In genomic region chr17:68020791-68021190, GRCh38 we compare ENCODE assay signal across 8 cellular contexts. TPM values are rescaled to one million over a fixed set of nuclear protein-coding genes. Genes with fewer than 3 reads are reported as not detected.
DNase-seq lines count a peak whose midpoint lies in the region; ATAC-seq and TF ChIP-seq lines count a peak whose summit lies in the region.
"Not testable (repeated sequence)": the region's sequence is repeated elsewhere in the genome, so short reads cannot be mapped to it uniquely, and the experiment has no call there.

No MANE protein-coding gene starts in this region.

- H3K4me3 Mint-ChIP-seq in activated T-helper 17 cell treated with anti-CD3 and anti-CD28 coated beads, Interleukin-2, amount 50 U/mL, for 72 hours = peak overlapping the region; percentile 85
- H3K4me3 Mint-ChIP-seq in naive B cell = peak overlapping the region; percentile 78 to 95 (median 91)

- not testable (repeated sequence) for H3K4me1 ChIP-seq in ACC112 (ENCODE audit: control insufficient read depth, insufficient read depth, low read length, unreplicated experiment); hepatocyte (ENCODE audit: insufficient read depth)
- peaks cover 18 to 32% of the 10 kb centered on the region in 2 experiments for H3K4me1 ChIP-seq in HCT116 (ENCODE audit: control insufficient read depth in 1 of 2, insufficient read depth in 2 of 2, low read length in 2 of 2)

- H3K4me3 ChIP-seq in ACC112 (ENCODE audit: low read depth, low read length) (peak overlapping the region; percentile 80), HCT116 (replicated peaks in 1 of 2; ENCODE audit: low read depth in 1 of 2, low read length in 2 of 2) (peak overlapping the region; percentile 50 to 56), hepatocyte (peak overlapping the region; percentile 23), skin epidermis (peak overlapping the region in 6 of 7 experiments; percentile 45 to 70 (median 62))

- not testable (repeated sequence) for H4K20me1 ChIP-seq in HCT116 (ENCODE audit: insufficient read depth); hepatocyte (ENCODE audit: insufficient read depth, poor library complexity, severe bottlenecking)

- not testable (repeated sequence) for H3K27me3 ChIP-seq in ACC112 (ENCODE audit: insufficient read depth, low read length); HCT116 (ENCODE audit: insufficient read depth, low read length); hepatocyte

- H3K9me2 ChIP-seq in HCT116 (ENCODE audit: insufficient read depth); hepatocyte (replicated peaks; ENCODE audit: insufficient read depth): not testable (repeated sequence)

- RAD21 ChIA-PET in HCT116 (lab: Charles Lee; ENCODE audit: low non-redundant PET in 1 of 2, low total read pairs in 2 of 2, uncharacterized antibody in 2 of 2, unreplicated experiment in 2 of 2) = not testable (repeated sequence)

- not testable (repeated sequence) for TF ChIP-seq RAD21 in HCT116 (IDR thresholded peaks at IDR 0.05; ENCODE audit: low read depth)

- CTCF ChIA-PET in HCT116 (lab: Charles Lee) = interaction anchor here (1.1 to 1.6 kb wide), 2 partner anchors 13 to 184 kb away, joined by 3 to 6 read pairs; no protein-coding TSS in a partner anchor
- CTCF ChIA-PET in RWPE1 (lab: Yijun Ruan, JAX) = interaction anchor here (1.1 kb wide), 1 partner anchor 26 kb away, joined by 4 read pairs; no protein-coding TSS in a partner anchor

- not testable (repeated sequence) for ATAC-seq in HCT116; activated T-helper 17 cell treated with anti-CD3 and anti-CD28 coated beads, Interleukin-2, amount 50 U/mL, for 72 hours (replicated peaks); naive B cell (ENCODE audit: low read depth in 2 of 2)

- H3K79me2 ChIP-seq in ACC112 (ENCODE audit: control insufficient read depth, insufficient read depth, low read length, unreplicated experiment); HCT116 (ENCODE audit: insufficient read depth, low read length); hepatocyte: not testable (repeated sequence)

- TF ChIP-seq POLR2A in HCT116 (IDR thresholded peaks at IDR 0.05; ENCODE audit: borderline replicate concordance, extremely low read depth, insufficient read depth, insufficient read length) = not testable (repeated sequence)

- POLR2A ChIA-PET in HCT116 (lab: Charles Lee) = interaction anchor here (1.2 to 1.3 kb wide), 2 partner anchors 13 to 17 kb away, joined by 4 read pairs; no protein-coding TSS in a partner anchor
- POLR2A ChIA-PET in RWPE1 (lab: Yijun Ruan, JAX; ENCODE audit: low non-redundant PET) = not testable (repeated sequence)

- H3K27ac ChIP-seq in ACC112 (ENCODE audit: low read depth, low read length) (peak overlapping the region; percentile 38; the same call in 1 of the 2 replicates), HCT116 (ENCODE audit: low read depth, low read length) (peak overlapping the region; percentile 65; the same call in 1 of the 2 replicates), RWPE1 (peak overlapping the region; percentile 87), cingulate gyrus (ENCODE audit: low read depth, low read length) (peak overlapping the region; percentile 78), hepatocyte (peak overlapping the region; percentile 70), skin epidermis (peak overlapping the region in 8 of 21 experiments; percentile 76 to 91 (median 83))

- TF ChIP-seq CTCF in HCT116 (IDR thresholded peaks at IDR 0.05 in 2 of 3, conservative IDR thresholded peaks at IDR 0.05 in 1 of 3; ENCODE audit: borderline replicate concordance in 1 of 3, insufficient read depth in 1 of 3, low read depth in 2 of 3, low read length in 2 of 3); RWPE1 (conservative IDR thresholded peaks at IDR 0.05; ENCODE audit: low read depth); hepatocyte (IDR thresholded peaks at IDR 0.05; ENCODE audit: poor library complexity): not testable (repeated sequence)

- H3K36me3 ChIP-seq in ACC112 (ENCODE audit: insufficient read depth, low read length); HCT116 (ENCODE audit: control insufficient read depth in 1 of 2, insufficient read depth in 2 of 2, low read length in 2 of 2); hepatocyte (replicated peaks; ENCODE audit: insufficient read depth, low read depth): not testable (repeated sequence)

- peak overlapping the region; percentile 78 for H3K4me2 ChIP-seq in HCT116 (ENCODE audit: low read length)
- peak overlapping the region; percentile 79 for H3K4me2 ChIP-seq in hepatocyte

- not testable (repeated sequence) for H3K27me3 Mint-ChIP-seq in activated T-helper 17 cell treated with anti-CD3 and anti-CD28 coated beads, Interleukin-2, amount 50 U/mL, for 72 hours; naive B cell

- intact Hi-C loops in HCT116 (cut with micrococcal nuclease) = not testable (repeated sequence)

- H3K9me3 Mint-ChIP-seq in activated T-helper 17 cell treated with anti-CD3 and anti-CD28 coated beads, Interleukin-2, amount 50 U/mL, for 72 hours; naive B cell: not testable (repeated sequence)

- BruUV-seq in HCT116 (replicated peaks; lab: Mats Ljungman, UMichigan) = not testable (repeated sequence)

- H3K9me3 ChIP-seq in HCT116 (ENCODE audit: control insufficient read depth in 1 of 2, insufficient read depth in 1 of 2, low read depth in 1 of 2, low read length in 2 of 2); hepatocyte (ENCODE audit: low read depth): not testable (repeated sequence)

- WGBS in hepatocyte (ENCODE audit: low lambda C conversion rate, missing lambda C conversion rate) = 76% methylated on average over 13 of the region's 13 CpGs

- not testable (repeated sequence) for H3K4me1 Mint-ChIP-seq in activated T-helper 17 cell treated with anti-CD3 and anti-CD28 coated beads, Interleukin-2, amount 50 U/mL, for 72 hours
- H3K4me1 Mint-ChIP-seq in naive B cell = peaks cover 12 to 23% (median 14%) of the 10 kb centered on the region in 3 donors

- peak overlapping the region; percentile 98 for H2AFZ ChIP-seq in ACC112 (ENCODE audit: low read length, unreplicated experiment)
- peak overlapping the region; percentile 25 for H2AFZ ChIP-seq in HCT116 (ENCODE audit: low read depth, low read length, poor library complexity, severe bottlenecking)
- H2AFZ ChIP-seq in hepatocyte = peak overlapping the region; percentile 67

- not testable (repeated sequence) for DNase-seq in HCT116 (ENCODE audit: low read depth, low spot score); RWPE1 (ENCODE audit: low spot score); hepatocyte (ENCODE audit: low spot score); naive B cell

- peak overlapping the region; percentile 100 for H3K27ac Mint-ChIP-seq in activated T-helper 17 cell treated with anti-CD3 and anti-CD28 coated beads, Interleukin-2, amount 50 U/mL, for 72 hours
- H3K27ac Mint-ChIP-seq in naive B cell = peak overlapping the region; percentile 13 to 100 (median 99)

- peak overlapping the region; percentile 70 for H3K9ac ChIP-seq in HCT116 (ENCODE audit: low read length)

- peaks cover 14% of the 10 kb centered on the region for H3K36me3 Mint-ChIP-seq in activated T-helper 17 cell treated with anti-CD3 and anti-CD28 coated beads, Interleukin-2, amount 50 U/mL, for 72 hours (ENCODE audit: low read depth)
- not testable (repeated sequence) for H3K36me3 Mint-ChIP-seq in naive B cell

RNA-seq across cellular contexts. Expression of gene KPNA2, which starts 14.7 kb away (rescaled TPM):
- 330 TPM for total RNA-seq in HCT116 (2021; ENCODE audit: unreplicated experiment)
- 213 and 301 TPM in 2 replicates for polyA plus RNA-seq in HCT116 (2012)
- total RNA-seq in activated T-helper 17 cell treated with anti-CD3 and anti-CD28 coated beads, Interleukin-2, amount 50 U/mL, for 72 hours = 100 to 1,000 TPM; 136 to 227 TPM
- total RNA-seq in hepatocyte = 62.6 and 72.1 TPM in 2 replicates
- 99.5 and 109 TPM in 2 replicates for polyA plus RNA-seq in hepatocyte
- 10 to 100 TPM; 24.2 to 59.9 (median 30.2) TPM for polyA plus RNA-seq in naive B cell (ENCODE audit: low read depth in 6 of 6)

RNA-seq across cellular contexts. Expression of gene C17orf58, which starts 24.5 kb away (rescaled TPM):
- total RNA-seq in HCT116 (2021; ENCODE audit: unreplicated experiment) = 38.1 TPM
- 39.6 and 42.6 TPM in 2 replicates for polyA plus RNA-seq in HCT116 (2012)
- 10 to 100 TPM; 25.9 to 27.3 TPM for total RNA-seq in activated T-helper 17 cell treated with anti-CD3 and anti-CD28 coated beads, Interleukin-2, amount 50 U/mL, for 72 hours
- 14.9 and 16.1 TPM in 2 replicates for total RNA-seq in hepatocyte
- polyA plus RNA-seq in hepatocyte = 12.1 and 18.9 TPM in 2 replicates
- 1 to 10 TPM in 3 of 6 donors, under 1 TPM in 2, not detected in 1; 0.43 to 3.0 (median 1.5) TPM for polyA plus RNA-seq in naive B cell (ENCODE audit: low read depth in 6 of 6)

Comparison
In these comparisons a context has a peak if more than half of its experiments do, and no peak if none do; other contexts are left out.
1. H2AFZ ChIP-seq: peak in every context shown above with its lines; median percentile 98 in ACC112; 67 in hepatocyte; 25 in HCT116.
2. H3K4me3 ChIP-seq: peak in every context shown above with its lines; median percentile 80 in ACC112; 62 in skin epidermis; 53 in HCT116; 23 in hepatocyte.